17 cellular contexts compared by ENCODE assay signal in the genomic region with DNA sequence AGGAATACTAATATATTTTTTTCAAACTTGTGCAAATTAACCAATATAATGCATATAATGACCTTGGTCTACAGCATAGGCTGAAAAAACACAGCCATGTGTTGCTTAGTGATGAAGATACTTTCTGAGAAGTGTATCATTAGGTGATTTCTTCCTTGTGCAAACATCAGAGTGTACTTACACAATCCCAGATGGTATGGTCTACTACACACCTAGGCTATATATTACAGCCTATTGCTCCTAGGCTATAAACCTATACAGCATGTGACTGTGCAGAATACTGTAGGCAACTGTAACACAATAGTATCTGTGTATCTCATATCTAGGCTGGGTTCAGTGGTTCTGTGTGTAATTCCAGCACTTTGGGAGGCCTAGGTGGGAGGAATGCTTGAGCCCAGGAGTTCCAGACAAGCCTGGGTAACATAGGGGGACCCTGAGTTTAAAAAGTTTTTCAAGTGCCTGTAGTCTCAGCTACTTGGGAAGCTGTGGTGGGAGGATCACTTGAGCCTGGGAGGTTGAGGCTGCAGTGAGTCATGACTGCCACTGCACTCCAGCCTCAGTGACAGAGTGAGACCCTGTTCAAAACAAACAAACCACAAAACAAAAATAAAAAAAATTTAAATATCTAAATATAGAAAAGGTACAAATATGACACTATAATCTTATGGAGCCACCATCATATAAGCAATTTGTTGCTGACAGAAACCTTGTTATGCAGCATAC.
DNase-seq lines count a peak whose midpoint lies in the region; ATAC-seq, FAIRE-seq and TF ChIP-seq lines count a peak whose summit lies in the region.
"Had no signal": no experiment of that assay in that cellular context is flagged by ENCODE, and none has a peak within 500 bp of the region (broad histone marks: within the 10 kb centered on the region; RNA-seq: fewer than 3 reads in every experiment).

No MANE protein-coding gene starts in this region.

- no peaks in the 10 kb centered on the region for H3K27me3 ChIP-seq in breast epithelium

- H3K4me3 ChIP-seq in OCI-LY7 (ENCODE audit: low read depth, low read length, poor library complexity, severe bottlenecking) (no peak overlapping the region), mucosa of descending colon (no peak overlapping the region), breast epithelium (no peak overlapping the region)

- peak; percentile 62 for FAIRE-seq in GM12891 (lab: Jason Lieb, UNC)

- intact Hi-C loops in OCI-LY7 (cut with micrococcal nuclease; ENCODE audit: unreplicated experiment), result no loop called here
- intact Hi-C loops in mucosa of descending colon (cut with DNase I, micrococcal nuclease), result no loop called here
- intact Hi-C loops in breast epithelium (cut with DNase I; ENCODE audit: low total_unique reads), result no loop called here

- ATAC-seq in mucosa of descending colon, result peak; percentile 79
- no peak for ATAC-seq in GM21423 (IDR thresholded peaks at IDR 0.05; ENCODE audit: unreplicated experiment)

- no TSS peak for BruUV-seq in OCI-LY7 (replicated peaks; lab: Mats Ljungman, UMichigan)

- no peaks in the 10 kb centered on the region for H3K9me2 ChIP-seq in OCI-LY7 (ENCODE audit: insufficient read depth, low read length)

- TF ChIP-seq CTCF in OCI-LY7 (conservative IDR thresholded peaks at IDR 0.05; ENCODE audit: low read length) (no peak), mucosa of descending colon (IDR thresholded peaks at IDR 0.05) (no peak), breast epithelium (IDR thresholded peaks at IDR 0.05) (no peak)

- 0 out of 2 replicates have a peak, but pooled peaks cover 4% of the 10 kb centered on the region for H3K36me3 ChIP-seq in OCI-LY7 (ENCODE audit: insufficient read depth, low read length)
- no peaks in the 10 kb centered on the region for H3K36me3 ChIP-seq in mucosa of descending colon (ENCODE audit: low read depth)
- no peaks in the 10 kb centered on the region for H3K36me3 ChIP-seq in breast epithelium

- no peak for TF ChIP-seq POLR2A in GM12891 (IDR thresholded peaks at IDR 0.05; ENCODE audit: low read depth, low read length)
- TF ChIP-seq POLR2A in breast epithelium (IDR thresholded peaks at IDR 0.05), result no peak

- H4K20me1 ChIP-seq in OCI-LY7 (ENCODE audit: insufficient read depth, low read length), result no peaks in the 10 kb centered on the region

- H2AFZ ChIP-seq in OCI-LY7 (ENCODE audit: low read length), result peak overlapping the region; percentile 70; the same call in 1 of the 2 replicates

- POLR2A ChIA-PET in OCI-LY7 (lab: Charles Lee), result interaction anchor here (0.6 to 3.4 kb wide), 10 partner anchors 8 to 74 kb away, joined by 3 to 27 read pairs (median 4); no protein-coding TSS in a partner anchor

- CTCF ChIA-PET in OCI-LY7 (lab: Charles Lee; ENCODE audit: unreplicated experiment), result no interaction called here

- DNase-seq in NCI-H748 (lab: John Stamatoyannopoulos, UW; ENCODE audit: unreplicated experiment) (peak; percentile 34), NCI-H748 treated with DMSO at 0.1 percent for 48 hours (lab: John Stamatoyannopoulos, UW) (no peak), GM12891 (ENCODE audit: insufficient read length, low spot score) (no peak), OCI-LY7 (ENCODE audit: low spot score) (no peak), mucosa of descending colon (no peak), breast epithelium (ENCODE audit: low spot score in 2 of 2) (no peak), cerebellum (ENCODE audit: low spot score) (no peak)
- DNase-seq: ACHN; C1 segment of cervical spinal cord; Calu3; CD4-positive, alpha-beta T cell; DMS 273 treated with DMSO at 0.1 percent for 48 hours; DMS79 treated with DMSO at 0.1 percent for 48 hours; GDM1; GOT3; H9 had no signal

- H3K27ac ChIP-seq in OCI-LY7 (ENCODE audit: low read depth, low read length, poor library complexity, severe bottlenecking) (no peak overlapping the region), breast epithelium (no peak overlapping the region)

- H3K9me3 ChIP-seq in OCI-LY7 (ENCODE audit: low read length), result no peaks in the 10 kb centered on the region
- H3K9me3 ChIP-seq in mucosa of descending colon, result no peaks in the 10 kb centered on the region
- H3K9me3 ChIP-seq in breast epithelium, result no peaks in the 10 kb centered on the region

- H3K79me2 ChIP-seq in OCI-LY7 (ENCODE audit: insufficient read depth, low read depth, low read length), result no peaks in the 10 kb centered on the region

- no peak overlapping the region for H3K4me2 ChIP-seq in OCI-LY7 (ENCODE audit: low read length)

- peaks cover 57% of the 10 kb centered on the region for H3K4me1 ChIP-seq in OCI-LY7 (ENCODE audit: insufficient read depth, low read length, poor library complexity, severe bottlenecking)
- no peaks in the 10 kb centered on the region for H3K4me1 ChIP-seq in mucosa of descending colon (ENCODE audit: low read depth)
- H3K4me1 ChIP-seq in breast epithelium, result no peaks in the 10 kb centered on the region

TF ChIP-seq in GM12891, 5 proteins besides CTCF, POLR2A, EP300 and RAD21:
- no peak for TF ChIP-seq POU2F2 (IDR thresholded peaks at IDR 0.05; ENCODE audit: low read depth, low read length)
- no peak for TF ChIP-seq TAF1 (IDR thresholded peaks at IDR 0.05; ENCODE audit: low read depth, low read length)
- no peak for TF ChIP-seq POLR2AphosphoS5 (IDR thresholded peaks at IDR 0.05; ENCODE audit: low read depth, low read length)
- TF ChIP-seq PAX5 (IDR thresholded peaks at IDR 0.05; ENCODE audit: insufficient read depth, low read length, severe bottlenecking), result no peak
- no peak for TF ChIP-seq SPI1 (IDR thresholded peaks at IDR 0.05; ENCODE audit: low read depth, low read length)
